Comparison of ENCODE assay signal across 8 cellular contexts in the genomic region with DNA sequence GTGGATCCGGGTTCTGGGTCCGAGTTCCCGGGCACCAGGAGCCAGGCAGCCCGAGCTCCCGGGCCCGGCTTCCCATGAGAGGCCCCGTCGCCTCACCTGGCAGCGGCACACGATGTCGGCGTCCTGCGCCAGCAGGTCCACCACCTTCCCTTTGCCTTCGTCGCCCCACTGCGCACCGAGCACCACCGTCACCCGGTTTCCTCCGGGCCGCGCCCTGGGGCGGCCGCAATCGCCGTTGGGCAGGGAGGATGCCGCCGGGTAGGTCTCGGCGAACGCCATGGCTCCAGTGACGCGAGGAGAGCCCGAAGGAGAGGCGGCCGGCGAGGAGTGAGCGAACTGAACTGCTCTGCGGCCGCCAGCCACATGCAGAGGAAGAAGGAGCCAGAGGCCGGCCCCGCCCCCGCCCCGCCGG. TPM values are rescaled to one million over a fixed set of nuclear protein-coding genes. Genes with fewer than 3 reads are reported as not detected.
DNase-seq lines count a peak whose midpoint lies in the region; ATAC-seq and TF ChIP-seq lines count a peak whose summit lies in the region.

Gene ADSS2 (minus strand): TSS at position 371 of the 412 bp plus-strand sequence. CDS start 92 bp downstream, at position 279.

- H2BK5ac ChIP-seq in mesendoderm (ENCODE audit: low read length): peak within 1 kb of the TSS; percentile 75

- H3K4me3 ChIP-seq in CD4-positive, CD25-positive, alpha-beta regulatory T cell (ENCODE audit: low read depth, low read length): peak within 1 kb of the TSS; percentile 93
- H3K4me3 ChIP-seq in mesendoderm (ENCODE audit: low read length) (peak within 1 kb of the TSS; percentile 89), upper lobe of right lung (peak within 1 kb of the TSS; percentile 91)

- peak within 1 kb of the TSS; percentile 90 for H3K23ac ChIP-seq in mesendoderm (ENCODE audit: low read length)

- peak within 1 kb of the TSS; percentile 82 for H3K4ac ChIP-seq in mesendoderm (ENCODE audit: low read depth, low read length)

- peak within 1 kb of the TSS; percentile 96 for H3K56ac ChIP-seq in mesendoderm (ENCODE audit: low read length)

- TF ChIP-seq CTCF in MCF 10A (IDR thresholded peaks at IDR 0.05; ENCODE audit: unreplicated experiment) (no peak), upper lobe of right lung (IDR thresholded peaks at IDR 0.05) (no peak)

- no CpG with 5 or more reads among the region's 45 CpGs for WGBS in mesendoderm (ENCODE audit: extremely low coverage, insufficient coverage, low lambda C conversion rate)

- H3K9ac ChIP-seq in mesendoderm (ENCODE audit: low read length): peak within 1 kb of the TSS; percentile 94

- no TSS peak for BruUV-seq in MCF 10A (replicated peaks; lab: Mats Ljungman, UMichigan)

- H3K4me2 ChIP-seq in mesendoderm (ENCODE audit: low read length): peak within 1 kb of the TSS; percentile 85

- CTCF ChIA-PET in MCF 10A (lab: Yijun Ruan, JAX): interaction anchor here (0.7 to 3.1 kb wide), 12 partner anchors 9 to 903 kb away, joined by 3 to 12 read pairs (median 4); no protein-coding TSS in a partner anchor

- peaks cover 3% of the 10 kb centered on the region for H3K36me3 ChIP-seq in CD4-positive, CD25-positive, alpha-beta regulatory T cell (ENCODE audit: control insufficient read depth, insufficient read depth, low read length)
- no peaks in the 10 kb centered on the region for H3K36me3 ChIP-seq in mesendoderm (ENCODE audit: control insufficient read depth, insufficient read depth, low read length)
- H3K36me3 ChIP-seq in upper lobe of right lung: no peaks in the 10 kb centered on the region

- peak within 1 kb of the TSS; percentile 92 for H3K18ac ChIP-seq in mesendoderm (ENCODE audit: low read length)

- no peak within 1 kb of the TSS for H2BK120ac ChIP-seq in mesendoderm (ENCODE audit: low read depth, low read length)

- no peak within 1 kb of the TSS for H4K8ac ChIP-seq in mesendoderm (ENCODE audit: low read depth, low read length)

- no peak within 1 kb of the TSS for H2AK5ac ChIP-seq in mesendoderm (ENCODE audit: low read length)

- H3K27ac ChIP-seq in CD4-positive, CD25-positive, alpha-beta regulatory T cell (ENCODE audit: insufficient read depth, low read length, poor library complexity, severe bottlenecking): peak within 1 kb of the TSS; percentile 97
- H3K27ac ChIP-seq in mesendoderm (ENCODE audit: low read depth, low read length) (peak within 1 kb of the TSS; percentile 97), upper lobe of right lung (peak within 1 kb of the TSS; percentile 96)

- peak within 1 kb of the TSS; percentile 91 to 98 (median 94) for H3K4me3 Mint-ChIP-seq in CD4-positive, CD25-positive, alpha-beta regulatory T cell
- H3K4me3 Mint-ChIP-seq in MCF 10A (ENCODE audit: unreplicated experiment): peak within 1 kb of the TSS; percentile 70

- peaks cover 0 to 1% (median 0%) of the 10 kb centered on the region in 7 donors for H3K9me3 Mint-ChIP-seq in CD4-positive, CD25-positive, alpha-beta regulatory T cell
- H3K9me3 Mint-ChIP-seq in MCF 10A (ENCODE audit: unreplicated experiment): no peaks in the 10 kb centered on the region

- peaks cover 32% of the 10 kb centered on the region for H3K79me2 ChIP-seq in mesendoderm (ENCODE audit: control insufficient read depth, insufficient read depth, low read length)

- ATAC-seq in CD4-positive, CD25-positive, alpha-beta regulatory T cell (ENCODE audit: low read depth in 2 of 2): no peak
- ATAC-seq in upper lobe of right lung (no peak), GM18502 (IDR thresholded peaks at IDR 0.05; ENCODE audit: poor library complexity, unreplicated experiment) (no peak), HG03175 (IDR thresholded peaks at IDR 0.05; ENCODE audit: unreplicated experiment) (no peak)

- H4K5ac ChIP-seq in mesendoderm (ENCODE audit: low read length): no peak within 1 kb of the TSS

- peaks cover 5% of the 10 kb centered on the region for H3K36me3 Mint-ChIP-seq in CD4-positive, CD25-positive, alpha-beta regulatory T cell
- peaks cover 5% of the 10 kb centered on the region for H3K36me3 Mint-ChIP-seq in MCF 10A (ENCODE audit: insufficient read depth, unreplicated experiment)

- H2BK15ac ChIP-seq in mesendoderm (replicated peaks; ENCODE audit: low read depth): no peak within 1 kb of the TSS

- H3K4me1 Mint-ChIP-seq in CD4-positive, CD25-positive, alpha-beta regulatory T cell: peaks cover 29 to 54% (median 43%) of the 10 kb centered on the region in 4 donors
- H3K4me1 Mint-ChIP-seq in MCF 10A (ENCODE audit: insufficient read depth, unreplicated experiment): peaks cover 40% of the 10 kb centered on the region

- H3K79me1 ChIP-seq in mesendoderm (ENCODE audit: low read length): peaks cover 2% of the 10 kb centered on the region

- peaks cover 50% of the 10 kb centered on the region for H3K4me1 ChIP-seq in CD4-positive, CD25-positive, alpha-beta regulatory T cell (ENCODE audit: control insufficient read depth, insufficient read depth, low read length, poor library complexity, severe bottlenecking)
- H3K4me1 ChIP-seq in mesendoderm (ENCODE audit: control insufficient read depth, low read depth, low read length) (no peaks in the 10 kb centered on the region), upper lobe of right lung (peaks cover 24% of the 10 kb centered on the region)

- H3K27ac Mint-ChIP-seq in CD4-positive, CD25-positive, alpha-beta regulatory T cell: peak within 1 kb of the TSS; percentile 96 to 100 (median 99)
- H3K27ac Mint-ChIP-seq in MCF 10A (ENCODE audit: low read depth, unreplicated experiment): peak within 1 kb of the TSS; percentile 69

- DNase-seq in CD4-positive, CD25-positive, alpha-beta regulatory T cell: no peak
- no peak for DNase-seq in HT-29 (ENCODE audit: low spot score)
- no peak for DNase-seq in MCF 10A (ENCODE audit: unreplicated experiment)
- no peak for DNase-seq in mesendoderm
- no peak for DNase-seq in upper lobe of right lung
- DNase-seq in MV-4-11 (lab: John Stamatoyannopoulos, UW): no peak

- H3K27me3 Mint-ChIP-seq in CD4-positive, CD25-positive, alpha-beta regulatory T cell: peaks cover 5% of the 10 kb centered on the region
- H3K27me3 Mint-ChIP-seq in MCF 10A (ENCODE audit: insufficient read depth, unreplicated experiment): no peaks in the 10 kb centered on the region

- intact Hi-C loops in MCF 10A (cut with micrococcal nuclease): loop anchor here (1.0 to 10.0 kb wide), 6 partner anchors 99 to 521 kb away; partner anchors contain the start of gene COX20
- intact Hi-C loops in upper lobe of right lung (cut with DNase I): no loop called here

- no peaks in the 10 kb centered on the region for H3K27me3 ChIP-seq in CD4-positive, CD25-positive, alpha-beta regulatory T cell (ENCODE audit: control insufficient read depth, insufficient read depth, low read length)
- H3K27me3 ChIP-seq in mesendoderm (ENCODE audit: insufficient read depth, low read length, poor library complexity): no peaks in the 10 kb centered on the region
- H3K27me3 ChIP-seq in upper lobe of right lung: no peaks in the 10 kb centered on the region

- no peaks in the 10 kb centered on the region for H3K9me3 ChIP-seq in CD4-positive, CD25-positive, alpha-beta regulatory T cell (ENCODE audit: control insufficient read depth in 2 of 2, low read length in 2 of 2)
- no peaks in the 10 kb centered on the region for H3K9me3 ChIP-seq in upper lobe of right lung

- POLR2A ChIA-PET in MCF 10A (lab: Yijun Ruan, JAX): interaction anchor here (0.6 to 8.1 kb wide), 29 partner anchors 9 to 1197 kb away, joined by 3 to 61 read pairs (median 4); partner anchors contain the start of genes COX20, HNRNPU and ZBTB18

RNA-seq across cellular contexts. Expression of gene ADSS2, which starts in this region (rescaled TPM):
- 53.4 TPM for total RNA-seq in CD4-positive, CD25-positive, alpha-beta regulatory T cell
- polyA plus RNA-seq in CD4-positive, CD25-positive, alpha-beta regulatory T cell: 10 to 100 TPM; 27.1 to 29.0 (median 28.0) TPM
- 38.5 and 41.3 TPM in 2 replicates for total RNA-seq in HT-29 (2014; rRNA removed; shearing (Covaris generic))
- total RNA-seq in MCF 10A (2022) (72.8 and 87.5 TPM in 2 replicates), upper lobe of right lung (34.2 TPM)
- polyA plus RNA-seq in mesendoderm (2013, experiment 1 of 2): 67.0 TPM
- polyA plus RNA-seq in mesendoderm (2013, experiment 2 of 2): 71.5 TPM
